Comparison of ENCODE assay signal across 31 cellular contexts in the genomic region with DNA sequence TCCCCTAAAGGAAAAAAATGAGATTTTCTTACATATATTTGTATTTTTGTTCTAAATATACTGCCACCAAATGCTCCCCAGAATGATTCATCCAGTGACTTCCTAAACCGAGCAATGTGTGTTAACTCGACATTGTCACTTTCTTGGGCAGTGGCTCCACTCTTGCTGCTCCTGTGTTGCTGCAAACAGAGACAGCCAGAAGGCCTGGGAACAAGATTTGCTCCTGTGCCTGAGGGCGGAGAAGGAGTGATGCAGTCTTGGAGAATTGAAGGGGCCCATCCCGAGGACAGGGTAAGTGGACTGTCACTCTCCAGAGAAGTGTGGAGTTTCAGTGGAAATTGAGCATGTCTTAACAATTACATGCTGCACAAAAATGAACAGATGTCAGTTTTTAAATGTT. TPM values are rescaled to one million over a fixed set of nuclear protein-coding genes. Genes with fewer than 3 reads are reported as not detected.
"Had no signal": no experiment of that assay in that cellular context is flagged by ENCODE, and none has a peak within 500 bp of the region (broad histone marks: within the 10 kb centered on the region; RNA-seq: fewer than 3 reads in every experiment).

No MANE protein-coding gene starts in this region.

- H3K27me3 ChIP-seq: gastrocnemius medialis, heart left ventricle, hepatocyte, right atrium auricular region, testis, tibial artery, upper lobe of left lung had no signal

- H3K4me1 ChIP-seq: gastrocnemius medialis, heart left ventricle, left lung, prostate gland, right atrium auricular region, testis, tibial artery, upper lobe of left lung had no signal

- H3K79me2 ChIP-seq: hepatocyte had no signal

- H3K27ac ChIP-seq: dorsolateral prefrontal cortex, epithelial cell of prostate, gastrocnemius medialis, heart left ventricle, hepatocyte, left lung, neutrophil, prostate gland, right atrium auricular region, testis, tibial artery, upper lobe of left lung had no signal

- ATAC-seq: esophagus mucosa; gastrocnemius medialis; heart left ventricle; left cardiac atrium; left lung; naive thymus-derived CD8-positive, alpha-beta T cell; sciatic nerve; stimulated activated memory B cell treated with anti-CD40 and anti-IgM and Interleukin-4, amounts not matched to agents 10 μg/mL and 1 μg/mL and 100 μg/mL, for 72 hours; stimulated activated naive CD8-positive, alpha-beta T cell treated with anti-CD3 and anti-CD28 coated beads, Interleukin-15, Interleukin-2, amounts not matched to agents 100 U/mL and 50 U/mL, for 24 hours had no signal

- H3K27me3 Mint-ChIP-seq: naive thymus-derived CD8-positive, alpha-beta T cell; stimulated activated memory B cell treated with anti-CD40 and anti-IgM and Interleukin-4, amounts not matched to agents 10 μg/mL and 1 μg/mL and 100 μg/mL, for 72 hours had no signal

- H3K4me2 ChIP-seq: hepatocyte had no signal

- H2AFZ ChIP-seq: hepatocyte had no signal

- H3K4me1 Mint-ChIP-seq: naive thymus-derived CD8-positive, alpha-beta T cell; stimulated activated memory B cell treated with anti-CD40 and anti-IgM and Interleukin-4, amounts not matched to agents 10 μg/mL and 1 μg/mL and 100 μg/mL, for 72 hours had no signal

- H3K27ac Mint-ChIP-seq: naive thymus-derived CD8-positive, alpha-beta T cell; stimulated activated memory B cell treated with anti-CD40 and anti-IgM and Interleukin-4, amounts not matched to agents 10 μg/mL and 1 μg/mL and 100 μg/mL, for 72 hours had no signal

- H3K36me3 Mint-ChIP-seq: naive thymus-derived CD8-positive, alpha-beta T cell; stimulated activated memory B cell treated with anti-CD40 and anti-IgM and Interleukin-4, amounts not matched to agents 10 μg/mL and 1 μg/mL and 100 μg/mL, for 72 hours had no signal

- H3K4me3 ChIP-seq: dorsolateral prefrontal cortex, gastrocnemius medialis, heart left ventricle, hepatocyte, left lung, prostate gland, right atrium auricular region, testis, tibial artery, upper lobe of left lung had no signal

- H3K4me3 Mint-ChIP-seq: naive thymus-derived CD8-positive, alpha-beta T cell; stimulated activated memory B cell treated with anti-CD40 and anti-IgM and Interleukin-4, amounts not matched to agents 10 μg/mL and 1 μg/mL and 100 μg/mL, for 72 hours had no signal

- DNase-seq: dorsolateral prefrontal cortex; effector CD4-positive, alpha-beta T cell; foreskin fibroblast; gastrocnemius medialis; heart left ventricle; left cardiac atrium; left lung; naive thymus-derived CD8-positive, alpha-beta T cell; stimulated activated CD4-positive, alpha-beta T cell treated with anti-CD3 and anti-CD28 coated beads, Interleukin-2, amount 100 ng/mL, for 24 hours; stimulated activated CD4-positive, alpha-beta T cell treated with anti-CD3 and anti-CD28 coated beads, Interleukin-4, amount 100 ng/mL, for 4 hours; stimulated activated naive CD8-positive, alpha-beta T cell treated with anti-CD3 and anti-CD28 coated beads, Interleukin-15, Interleukin-2, amounts not matched to agents 100 U/mL and 50 U/mL, for 24 hours; substantia nigra; testis; tibial artery; upper lobe of left lung had no signal

- H3K36me3 ChIP-seq: gastrocnemius medialis, heart left ventricle, left lung, neutrophil, prostate gland, right atrium auricular region, tibial artery, upper lobe of left lung had no signal

- H3K9me3 ChIP-seq: gastrocnemius medialis, left lung, neutrophil, prostate gland, right atrium auricular region, testis, tibial artery, upper lobe of left lung had no signal

RNA-seq across cellular contexts. Expression of a gene that starts 32.7 kb away (rescaled TPM):
- total RNA-seq: cerebellum; dorsolateral prefrontal cortex; esophagus mucosa; gastrocnemius medialis; glomerular endothelial cell; heart left ventricle; kidney epithelial cell; left cardiac atrium; left lung; lung microvascular endothelial cell; mesenteric fat pad; myocyte; naive thymus-derived CD8-positive, alpha-beta T cell; osteocyte; right atrium auricular region; sciatic nerve; upper lobe of left lung had no signal
- polyA plus RNA-seq: heart left ventricle; naive thymus-derived CD8-positive, alpha-beta T cell; neural cell had no signal

RNA-seq across cellular contexts. Expression of a gene that starts 38.2 kb away (rescaled TPM):
- total RNA-seq: cerebellum; gastrocnemius medialis; glomerular endothelial cell; left cardiac atrium; left lung; lung microvascular endothelial cell; mesenteric fat pad; myocyte; naive thymus-derived CD8-positive, alpha-beta T cell; osteocyte; sciatic nerve; upper lobe of left lung had no signal
- polyA plus RNA-seq: hepatocyte; naive thymus-derived CD8-positive, alpha-beta T cell; neural cell had no signal
